Comparison of ENCODE assay signal across 9 cellular contexts in the genomic region with DNA sequence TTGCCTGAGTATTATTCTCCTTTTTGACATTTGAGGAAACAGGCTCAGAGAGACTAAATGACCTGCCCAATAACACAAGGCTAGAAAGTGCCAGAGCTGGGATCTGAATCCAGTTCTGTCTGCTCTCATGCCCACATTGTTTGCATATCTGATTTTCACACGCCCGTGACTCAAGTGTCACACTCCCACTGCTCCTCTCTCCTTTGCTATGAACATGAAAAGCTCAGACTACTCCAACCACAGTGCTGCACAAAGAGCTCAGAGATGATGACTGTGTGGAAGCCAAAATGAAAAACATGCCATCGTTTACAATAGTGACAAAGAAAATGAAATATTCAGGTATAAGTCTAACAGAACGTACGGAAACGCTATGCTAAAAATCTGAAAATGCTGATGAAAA.
DNase-seq lines count a peak whose midpoint lies in the region; ATAC-seq and TF ChIP-seq lines count a peak whose summit lies in the region.
"Had no signal": no experiment of that assay in that cellular context is flagged by ENCODE, and none has a peak within 500 bp of the region (broad histone marks: within the 10 kb centered on the region; RNA-seq: fewer than 3 reads in every experiment).

No MANE protein-coding gene starts in this region.

- peaks cover 8% of the 10 kb centered on the region for H3K4me1 ChIP-seq in BE2C

- no peaks in the 10 kb centered on the region for H3K27me3 Mint-ChIP-seq in activated CD8-positive, alpha-beta T cell treated with anti-CD3 and anti-CD28 coated beads, Interleukin-2, amount 10 ng/mL, durations not matched to agents 7 days and 5 days (ENCODE audit: low read depth)
- no peaks in the 10 kb centered on the region for H3K27me3 Mint-ChIP-seq in memory B cell
- no peaks in the 10 kb centered on the region for H3K27me3 Mint-ChIP-seq in stimulated activated naive CD8-positive, alpha-beta T cell treated with anti-CD3 and anti-CD28 coated beads, Interleukin-15, Interleukin-2, amounts not matched to agents 100 ng/mL and 50 ng/mL, for 24 hours

- H3K9me3 ChIP-seq in BE2C, result no peaks in the 10 kb centered on the region

- CTCF ChIA-PET in activated CD8-positive, alpha-beta T cell treated with anti-CD3 and anti-CD28 coated beads, Interleukin-2, amount 10 ng/mL, durations not matched to agents 7 days and 5 days (lab: Charles Lee), result interaction anchor here (1.0 to 2.0 kb wide), 5 partner anchors 36 to 137 kb away, joined by 3 to 10 read pairs (median 3); no protein-coding TSS in a partner anchor

- no peaks in the 10 kb centered on the region for H3K9me3 Mint-ChIP-seq in activated CD8-positive, alpha-beta T cell treated with anti-CD3 and anti-CD28 coated beads, Interleukin-2, amount 10 ng/mL, durations not matched to agents 7 days and 5 days (ENCODE audit: insufficient read depth)
- no peaks in the 10 kb centered on the region for H3K9me3 Mint-ChIP-seq in memory B cell
- H3K9me3 Mint-ChIP-seq in stimulated activated naive CD8-positive, alpha-beta T cell treated with anti-CD3 and anti-CD28 coated beads, Interleukin-15, Interleukin-2, amounts not matched to agents 100 ng/mL and 50 ng/mL, for 24 hours, result no peaks in the 10 kb centered on the region

- DNase-seq in activated T-cell treated with anti-CD3 and anti-CD28 coated beads for 24 hours (ENCODE audit: low read depth) (peak; percentile 66), memory B cell (ENCODE audit: low spot score in 2 of 2) (no peak), BE2C (no peak), NCI-H1092 treated with DMSO at 0.1 percent for 48 hours (lab: John Stamatoyannopoulos, UW) (no peak)
- DNase-seq in activated T-cell treated with anti-CD3 and anti-CD28 coated beads, Interleukin-2, amount 50 U/mL, for 1 hour, result no peak
- DNase-seq in activated CD8-positive, alpha-beta T cell treated with anti-CD3 and anti-CD28 coated beads, Interleukin-2, amount 10 ng/mL, durations not matched to agents 7 days and 5 days, result no peak
- DNase-seq: left cardiac atrium had no signal

- no peaks in the 10 kb centered on the region for H3K27me3 ChIP-seq in BE2C

- no peak overlapping the region for H3K4me3 Mint-ChIP-seq in activated CD8-positive, alpha-beta T cell treated with anti-CD3 and anti-CD28 coated beads, Interleukin-2, amount 10 ng/mL, durations not matched to agents 7 days and 5 days
- H3K4me3 Mint-ChIP-seq in memory B cell, result no peak overlapping the region
- peak overlapping the region; percentile 35 for H3K4me3 Mint-ChIP-seq in stimulated activated naive CD8-positive, alpha-beta T cell treated with anti-CD3 and anti-CD28 coated beads, Interleukin-15, Interleukin-2, amounts not matched to agents 100 ng/mL and 50 ng/mL, for 24 hours

- H3K27ac Mint-ChIP-seq in activated CD8-positive, alpha-beta T cell treated with anti-CD3 and anti-CD28 coated beads, Interleukin-2, amount 10 ng/mL, durations not matched to agents 7 days and 5 days, result peak overlapping the region; percentile 13
- no peak overlapping the region for H3K27ac Mint-ChIP-seq in memory B cell
- H3K27ac Mint-ChIP-seq in stimulated activated naive CD8-positive, alpha-beta T cell treated with anti-CD3 and anti-CD28 coated beads, Interleukin-15, Interleukin-2, amounts not matched to agents 100 ng/mL and 50 ng/mL, for 24 hours, result peak overlapping the region; percentile 66

- H3K4me3 ChIP-seq in BE2C (ENCODE audit: low read depth, low read length), result no peak overlapping the region

- H3K36me3 Mint-ChIP-seq in activated CD8-positive, alpha-beta T cell treated with anti-CD3 and anti-CD28 coated beads, Interleukin-2, amount 10 ng/mL, durations not matched to agents 7 days and 5 days (ENCODE audit: low read depth), result peaks cover 53% of the 10 kb centered on the region
- peaks cover 22% of the 10 kb centered on the region for H3K36me3 Mint-ChIP-seq in memory B cell
- H3K36me3 Mint-ChIP-seq in stimulated activated naive CD8-positive, alpha-beta T cell treated with anti-CD3 and anti-CD28 coated beads, Interleukin-15, Interleukin-2, amounts not matched to agents 100 ng/mL and 50 ng/mL, for 24 hours (ENCODE audit: low read depth), result peaks cover 23% of the 10 kb centered on the region

- no peak for TF ChIP-seq CTCF in BE2C (IDR thresholded peaks at IDR 0.05; ENCODE audit: low read depth, low read length)

- no peaks in the 10 kb centered on the region for H3K36me3 ChIP-seq in BE2C

- POLR2A ChIA-PET in activated CD8-positive, alpha-beta T cell treated with anti-CD3 and anti-CD28 coated beads, Interleukin-2, amount 10 ng/mL, durations not matched to agents 7 days and 5 days (lab: Charles Lee), result interaction anchor here (1.1 kb wide), 1 partner anchor 18 kb away, joined by 3 read pairs; no protein-coding TSS in a partner anchor

- peaks cover 68% of the 10 kb centered on the region for H3K4me1 Mint-ChIP-seq in activated CD8-positive, alpha-beta T cell treated with anti-CD3 and anti-CD28 coated beads, Interleukin-2, amount 10 ng/mL, durations not matched to agents 7 days and 5 days (ENCODE audit: low read depth)
- H3K4me1 Mint-ChIP-seq in memory B cell, result peaks cover 23% of the 10 kb centered on the region
- peaks cover 63% of the 10 kb centered on the region for H3K4me1 Mint-ChIP-seq in stimulated activated naive CD8-positive, alpha-beta T cell treated with anti-CD3 and anti-CD28 coated beads, Interleukin-15, Interleukin-2, amounts not matched to agents 100 ng/mL and 50 ng/mL, for 24 hours (ENCODE audit: low read depth)

- ATAC-seq in activated CD8-positive, alpha-beta T cell treated with anti-CD3 and anti-CD28 coated beads, Interleukin-2, amount 10 ng/mL, durations not matched to agents 7 days and 5 days, result no peak
- ATAC-seq in memory B cell (ENCODE audit: low read depth) (peak; percentile 69), GM19324 (IDR thresholded peaks at IDR 0.05; ENCODE audit: low FRiP score, unreplicated experiment) (no peak)
- ATAC-seq: left cardiac atrium had no signal
